ENCODE assay signal across 33 cellular contexts in genomic region chr18:55339990-55340389, GRCh38.
DNase-seq lines count a peak whose midpoint lies in the region; ATAC-seq and TF ChIP-seq lines count a peak whose summit lies in the region.
"Had no signal": no experiment of that assay in that cellular context is flagged by ENCODE, and none has a peak within 500 bp of the region (broad histone marks: within the 10 kb centered on the region; RNA-seq: fewer than 3 reads in every experiment).

No MANE protein-coding gene starts in this region.

- no peak for ATAC-seq in GM18873 (IDR thresholded peaks at IDR 0.05; ENCODE audit: low FRiP score, unreplicated experiment)
- ATAC-seq: activated CD8-positive, alpha-beta T cell treated with anti-CD3 and anti-CD28 coated beads for 36 hours; activated T-helper 17 cell treated with anti-CD3 and anti-CD28 coated beads, Interleukin-2, amount 50 U/mL, for 72 hours; body of pancreas; HCT116; left colon; upper lobe of right lung had no signal

- H3K4me1 Mint-ChIP-seq in H9, result peaks cover 46 to 55% of the 10 kb centered on the region in 2 experiments
- H3K4me1 Mint-ChIP-seq: activated naive CD4-positive, alpha-beta T cell treated with anti-CD3 and anti-CD28 coated beads, Interleukin-2, amount 10 ng/mL, durations not matched to agents 7 days and 5 days; activated T-helper 17 cell treated with anti-CD3 and anti-CD28 coated beads, Interleukin-2, amount 50 U/mL, for 72 hours; CD4-positive, CD25-positive, alpha-beta regulatory T cell had no signal

- H3K56ac ChIP-seq in H9 (ENCODE audit: insufficient read length, low read depth, low read length), result no peak overlapping the region

- H2BK15ac ChIP-seq in H9 (ENCODE audit: low read depth, low read length), result no peak overlapping the region
- no peak overlapping the region for H2BK15ac ChIP-seq in mesenchymal stem cell (ENCODE audit: low read depth, poor library complexity, severe bottlenecking)

- no CpG with 5 or more reads among the region's 7 CpGs for WGBS in H9 (ENCODE audit: extremely low coverage, insufficient read length, low lambda C conversion rate)
- WGBS in mesenchymal stem cell, result 88% methylated on average over 5 of the region's 7 CpGs

- no peaks in the 10 kb centered on the region for H3K36me3 Mint-ChIP-seq in H9 (ENCODE audit: insufficient read depth in 1 of 3, low read depth in 3 of 3)
- H3K36me3 Mint-ChIP-seq: activated naive CD4-positive, alpha-beta T cell treated with anti-CD3 and anti-CD28 coated beads, Interleukin-2, amount 10 ng/mL, durations not matched to agents 7 days and 5 days; CD4-positive, CD25-positive, alpha-beta regulatory T cell had no signal

- H3K4me1 ChIP-seq in H9 (ENCODE audit: insufficient read depth, low read length) (no peaks in the 10 kb centered on the region; the same call in 1 of the 2 replicates), mesenchymal stem cell (ENCODE audit: control insufficient read depth, insufficient read depth, low read depth, low read length) (no peaks in the 10 kb centered on the region)
- H3K4me1 ChIP-seq: body of pancreas had no signal

- H2BK5ac ChIP-seq in H9 (ENCODE audit: insufficient read length, low read length), result no peak overlapping the region
- no peak overlapping the region for H2BK5ac ChIP-seq in mesenchymal stem cell (ENCODE audit: low read depth, low read length, poor library complexity, severe bottlenecking)

- H3K23ac ChIP-seq in H9 (ENCODE audit: insufficient read length, low read depth, low read length) (no peak overlapping the region), mesenchymal stem cell (ENCODE audit: low read length in 2 of 2) (no peak overlapping the region)

- no peak overlapping the region for H3T11ph ChIP-seq in H9 (ENCODE audit: low read length)

- H3K18ac ChIP-seq in H9 (ENCODE audit: insufficient read length, low read depth, low read length) (no peak overlapping the region), mesenchymal stem cell (ENCODE audit: low read depth in 1 of 2, low read length in 2 of 2) (no peak overlapping the region)

- no peaks in the 10 kb centered on the region for H3K27me3 ChIP-seq in H9 (ENCODE audit: insufficient read depth, low read length)
- no peaks in the 10 kb centered on the region for H3K27me3 ChIP-seq in mesenchymal stem cell (ENCODE audit: control insufficient read depth in 1 of 2, insufficient read depth in 1 of 2, low read length in 2 of 2)
- H3K27me3 ChIP-seq: adrenal gland, body of pancreas, gastroesophageal sphincter, upper lobe of right lung had no signal

- H4K91ac ChIP-seq in H9 (ENCODE audit: insufficient read length, low read depth, low read length) (no peak overlapping the region), mesenchymal stem cell (ENCODE audit: low read length) (no peak overlapping the region)

- H3K4ac ChIP-seq in H9 (ENCODE audit: low read depth, low read length) (no peak overlapping the region), mesenchymal stem cell (ENCODE audit: low read depth in 1 of 2, low read length in 2 of 2) (no peak overlapping the region)

- H4K8ac ChIP-seq in H9 (replicated peaks; ENCODE audit: insufficient read length, low read depth, low read length) (no peak overlapping the region), mesenchymal stem cell (ENCODE audit: low read length) (no peak overlapping the region)

- H3K9ac ChIP-seq in H9 (ENCODE audit: extremely low read depth, insufficient read length, low read length), result no peak overlapping the region
- peak overlapping the region; percentile 67 for H3K9ac ChIP-seq in mesenchymal stem cell (ENCODE audit: low read length)

- no peak overlapping the region for H2BK12ac ChIP-seq in H9 (ENCODE audit: insufficient read length, low read depth, low read length)
- H2BK12ac ChIP-seq in mesenchymal stem cell (ENCODE audit: low read length in 2 of 2), result no peak overlapping the region

- H3K79me2 ChIP-seq in H9 (ENCODE audit: insufficient read depth, low read length), result no peaks in the 10 kb centered on the region

- H4K20me1 ChIP-seq in H9 (ENCODE audit: control insufficient read depth, insufficient read depth, insufficient read length), result no peaks in the 10 kb centered on the region

- H2BK120ac ChIP-seq in H9 (ENCODE audit: low read depth, low read length, poor library complexity, severe bottlenecking), result no peak overlapping the region
- H2BK120ac ChIP-seq in mesenchymal stem cell (ENCODE audit: low read depth, low read length), result no peak overlapping the region

- H3K27me3 Mint-ChIP-seq in H9 (ENCODE audit: low read depth), result no peaks in the 10 kb centered on the region
- H3K27me3 Mint-ChIP-seq: activated naive CD4-positive, alpha-beta T cell treated with anti-CD3 and anti-CD28 coated beads, Interleukin-2, amount 10 ng/mL, durations not matched to agents 7 days and 5 days; activated T-helper 17 cell treated with anti-CD3 and anti-CD28 coated beads, Interleukin-2, amount 50 U/mL, for 72 hours had no signal

- H3K36me3 ChIP-seq in mesenchymal stem cell (ENCODE audit: control insufficient read depth in 1 of 2, insufficient read depth in 2 of 2, low read depth in 1 of 2, low read length in 2 of 2), result no peaks in the 10 kb centered on the region
- H3K36me3 ChIP-seq: adrenal gland, gastroesophageal sphincter, upper lobe of right lung had no signal

- H2AK5ac ChIP-seq in H9 (ENCODE audit: insufficient read length, low read length) (no peak overlapping the region), mesenchymal stem cell (ENCODE audit: low read length, severe bottlenecking) (no peak overlapping the region)

- H3K4me3 ChIP-seq in mesenchymal stem cell (ENCODE audit: insufficient read depth in 1 of 2, low read depth in 1 of 2, low read length in 2 of 2), result no peak overlapping the region
- H3K4me3 ChIP-seq: adrenal gland, body of pancreas, gastroesophageal sphincter, upper lobe of right lung had no signal

- H4K5ac ChIP-seq in H9 (ENCODE audit: insufficient read length, low read depth, low read length), result no peak overlapping the region

- TF ChIP-seq CTCF in H9 (conservative IDR thresholded peaks at IDR 0.05), result no peak

- H2AFZ ChIP-seq in H9 (ENCODE audit: low read length) (no peak overlapping the region), mesenchymal stem cell (ENCODE audit: low read depth, low read length) (no peak overlapping the region)

- no peak overlapping the region for H3K14ac ChIP-seq in H9 (ENCODE audit: insufficient read depth, low read length)
- H3K14ac ChIP-seq in mesenchymal stem cell (ENCODE audit: low read length in 2 of 2), result no peak overlapping the region

- no peak overlapping the region for H3K27ac ChIP-seq in H9 (ENCODE audit: insufficient read length, low read depth, low read length)
- peak overlapping the region; percentile 53 for H3K27ac ChIP-seq in angular gyrus (ENCODE audit: low read depth, low read length)
- H3K27ac ChIP-seq in mesenchymal stem cell (ENCODE audit: low read length, poor library complexity, severe bottlenecking), result no peak overlapping the region
- H3K27ac ChIP-seq: body of pancreas, HL-60 had no signal

- H3K79me1 ChIP-seq in H9 (ENCODE audit: insufficient read depth, low read depth, low read length, poor library complexity, severe bottlenecking) (no peaks in the 10 kb centered on the region), mesenchymal stem cell (replicated peaks; ENCODE audit: low read length, poor library complexity, severe bottlenecking) (no peaks in the 10 kb centered on the region)

- DNase-seq in H9, result no peak
- no peak for DNase-seq in mesenchymal stem cell
- DNase-seq in superior temporal gyrus (ENCODE audit: extremely low spot score), result peak; percentile 69
- DNase-seq in activated CD8-positive, alpha-beta memory T cell treated with anti-CD3 and anti-CD28 coated beads for 24 hours, result no peak
- no peak for DNase-seq in NCI-H446 (lab: John Stamatoyannopoulos, UW)
- no peak for DNase-seq in NCI-H2227 treated with DMSO at 0.1 percent for 48 hours (lab: John Stamatoyannopoulos, UW)
- DNase-seq: activated CD4-positive, alpha-beta T cell treated with anti-CD3 and anti-CD28 coated beads for 1 hour; activated CD8-positive, alpha-beta T cell treated with anti-CD3 and anti-CD28 coated beads for 36 hours; activated naive CD4-positive, alpha-beta T cell treated with anti-CD3 and anti-CD28 coated beads, Interleukin-2, amount 10 ng/mL, durations not matched to agents 7 days and 5 days; adrenal gland; body of pancreas; Calu3; CD4-positive, CD25-positive, alpha-beta regulatory T cell; cerebellar nuclear complex; DMS79 treated with DMSO at 0.1 percent for 48 hours; GDM1; hippocampal formation; Karpas-422; left colon; MV-4-11; NCI-H1436; NCI-H2107; NCI-H510A treated with DMSO at 0.1 percent for 48 hours; stimulated activated CD4-positive, alpha-beta T cell treated with anti-CD3 and anti-CD28 coated beads, Interleukin-12 subunit alpha, Interleukin-12 subunit beta, amount 100 ng/mL, for 4 hours; stimulated activated CD4-positive, alpha-beta T cell treated with anti-CD3 and anti-CD28 coated beads, Interleukin-4, amount 100 ng/mL, for 1 hour; T-helper 2 cell; upper lobe of right lung had no signal

- H3K9me3 ChIP-seq in H9 (ENCODE audit: control insufficient read depth, low read depth, low read length) (no peaks in the 10 kb centered on the region), mesenchymal stem cell (ENCODE audit: control insufficient read depth, low read length) (no peaks in the 10 kb centered on the region)
- H3K9me3 ChIP-seq: adrenal gland, body of pancreas, gastroesophageal sphincter, upper lobe of right lung had no signal

- H3K9me3 Mint-ChIP-seq in H9, result no peaks in the 10 kb centered on the region
- H3K9me3 Mint-ChIP-seq: activated CD8-positive, alpha-beta T cell treated with anti-CD3 and anti-CD28 coated beads for 36 hours; activated naive CD4-positive, alpha-beta T cell treated with anti-CD3 and anti-CD28 coated beads, Interleukin-2, amount 10 ng/mL, durations not matched to agents 7 days and 5 days; activated T-helper 17 cell treated with anti-CD3 and anti-CD28 coated beads, Interleukin-2, amount 50 U/mL, for 72 hours had no signal

- H3K23me2 ChIP-seq in H9 (ENCODE audit: insufficient read length, low read depth, low read length, poor library complexity, severe bottlenecking), result no peaks in the 10 kb centered on the region

- H2BK20ac ChIP-seq in H9 (ENCODE audit: low read depth, low read length, poor library complexity, severe bottlenecking), result no peak overlapping the region

- H3K4me2 ChIP-seq in H9 (ENCODE audit: insufficient read depth, insufficient read length, low read length) (no peak overlapping the region), mesenchymal stem cell (ENCODE audit: low read length, poor library complexity, severe bottlenecking) (no peak overlapping the region)

- H3K27ac Mint-ChIP-seq in H9, result peak overlapping the region; percentile 7 to 59 (median 25); a peak in 5 of 7 replicates
- H3K27ac Mint-ChIP-seq: activated CD8-positive, alpha-beta T cell treated with anti-CD3 and anti-CD28 coated beads for 36 hours; activated naive CD4-positive, alpha-beta T cell treated with anti-CD3 and anti-CD28 coated beads, Interleukin-2, amount 10 ng/mL, durations not matched to agents 7 days and 5 days; activated T-helper 17 cell treated with anti-CD3 and anti-CD28 coated beads, Interleukin-2, amount 50 U/mL, for 72 hours; CD4-positive, CD25-positive, alpha-beta regulatory T cell had no signal

- no peak overlapping the region for H3K4me3 Mint-ChIP-seq in H9
- H3K4me3 Mint-ChIP-seq: activated CD8-positive, alpha-beta T cell treated with anti-CD3 and anti-CD28 coated beads for 36 hours; activated naive CD4-positive, alpha-beta T cell treated with anti-CD3 and anti-CD28 coated beads, Interleukin-2, amount 10 ng/mL, durations not matched to agents 7 days and 5 days; activated T-helper 17 cell treated with anti-CD3 and anti-CD28 coated beads, Interleukin-2, amount 50 U/mL, for 72 hours; CD4-positive, CD25-positive, alpha-beta regulatory T cell had no signal
